In the genomic region with DNA sequence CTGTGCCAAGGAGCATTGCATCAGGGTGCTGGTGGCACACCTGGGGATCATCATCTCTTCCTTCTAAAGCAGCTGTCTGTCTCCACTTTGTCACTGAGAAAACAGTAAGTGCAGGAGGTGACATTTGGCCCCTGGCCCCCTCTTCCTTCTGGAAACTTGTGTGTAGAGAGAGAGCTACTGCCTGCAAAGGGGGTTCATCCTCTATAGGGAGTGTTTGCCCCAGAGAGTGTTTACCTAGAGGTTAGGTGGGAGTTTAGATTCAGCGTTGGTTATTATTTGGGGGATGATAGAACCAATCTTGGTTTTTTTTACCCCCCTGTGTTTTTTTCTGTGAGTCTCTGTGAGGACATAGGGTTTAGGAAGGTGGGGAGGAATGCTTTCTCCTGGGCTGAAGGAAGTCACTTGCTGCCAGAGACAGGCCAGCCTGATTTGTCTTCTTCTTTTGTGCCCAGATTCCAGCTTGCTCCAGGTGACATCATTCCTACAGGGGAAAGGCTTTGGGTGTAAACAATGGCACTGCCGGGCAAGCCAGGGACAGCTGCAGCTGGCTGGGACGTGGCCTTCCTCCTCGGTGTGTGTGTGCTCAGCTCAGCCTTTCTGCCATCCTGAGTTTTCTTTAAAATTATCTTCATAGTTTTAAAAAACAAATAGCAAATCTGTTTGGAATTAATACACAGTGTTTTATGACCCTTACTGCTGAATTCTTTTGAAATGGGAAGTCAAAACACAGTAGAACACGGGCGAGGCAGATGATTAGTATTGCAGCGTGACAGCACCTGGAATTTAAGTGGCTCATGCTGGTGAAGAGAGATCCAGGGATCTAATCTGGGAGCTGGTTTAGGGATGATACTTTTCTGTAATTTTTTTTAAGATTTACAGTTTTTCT, we compare ENCODE assay signal across 1 cellular context.
TF ChIP-seq lines count a peak whose summit lies in the region.

No MANE protein-coding gene starts in this region.

TF ChIP-seq in K562, 482 proteins besides CTCF, POLR2A, EP300 and RAD21 (continued from another document):
- TF ChIP-seq, protein P1, sequence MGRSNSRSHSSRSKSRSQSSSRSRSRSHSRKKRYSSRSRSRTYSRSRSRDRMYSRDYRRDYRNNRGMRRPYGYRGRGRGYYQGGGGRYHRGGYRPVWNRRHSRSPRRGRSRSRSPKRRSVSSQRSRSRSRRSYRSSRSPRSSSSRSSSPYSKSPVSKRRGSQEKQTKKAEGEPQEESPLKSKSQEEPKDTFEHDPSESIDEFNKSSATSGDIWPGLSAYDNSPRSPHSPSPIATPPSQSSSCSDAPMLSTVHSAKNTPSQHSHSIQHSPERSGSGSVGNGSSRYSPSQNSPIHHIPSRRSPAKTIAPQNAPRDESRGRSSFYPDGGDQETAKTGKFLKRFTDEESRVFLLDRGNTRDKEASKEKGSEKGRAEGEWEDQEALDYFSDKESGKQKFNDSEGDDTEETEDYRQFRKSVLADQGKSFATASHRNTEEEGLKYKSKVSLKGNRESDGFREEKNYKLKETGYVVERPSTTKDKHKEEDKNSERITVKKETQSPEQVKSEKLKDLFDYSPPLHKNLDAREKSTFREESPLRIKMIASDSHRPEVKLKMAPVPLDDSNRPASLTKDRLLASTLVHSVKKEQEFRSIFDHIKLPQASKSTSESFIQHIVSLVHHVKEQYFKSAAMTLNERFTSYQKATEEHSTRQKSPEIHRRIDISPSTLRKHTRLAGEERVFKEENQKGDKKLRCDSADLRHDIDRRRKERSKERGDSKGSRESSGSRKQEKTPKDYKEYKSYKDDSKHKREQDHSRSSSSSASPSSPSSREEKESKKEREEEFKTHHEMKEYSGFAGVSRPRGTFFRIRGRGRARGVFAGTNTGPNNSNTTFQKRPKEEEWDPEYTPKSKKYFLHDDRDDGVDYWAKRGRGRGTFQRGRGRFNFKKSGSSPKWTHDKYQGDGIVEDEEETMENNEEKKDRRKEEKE (IDR thresholded peaks at IDR 0.05; ENCODE audit: borderline replicate concordance in 1 of 2, control insufficient read depth in 1 of 2, low read depth in 2 of 2, low read length in 1 of 2) = no peak
- TF ChIP-seq PHF20 (IDR thresholded peaks at IDR 0.05; ENCODE audit: partially characterized antibody) (no peak), SAP30 (IDR thresholded peaks at IDR 0.05; ENCODE audit: borderline replicate concordance, insufficient read depth, low read depth, low read length, poor library complexity, severe bottlenecking) (no peak), ZNF133 (CRISPR knock-in tag; IDR thresholded peaks at IDR 0.05) (no peak), LCOR (CRISPR knock-in tag; IDR thresholded peaks at IDR 0.05) (no peak)
TF ChIP-seq in K562: peak in this region for 0.
